Comparison of ENCODE assay signal across 9 cellular contexts in genomic region chr10:77163670-77164348, GRCh38.
DNase-seq lines count a peak whose midpoint lies in the region; ATAC-seq and TF ChIP-seq lines count a peak whose summit lies in the region.
"Had no signal": no experiment of that assay in that cellular context is flagged by ENCODE, and none has a peak within 500 bp of the region (broad histone marks: within the 10 kb centered on the region; RNA-seq: fewer than 3 reads in every experiment).

No MANE protein-coding gene starts in this region.

- no peak overlapping the region for H3K27ac ChIP-seq in lower lobe of right lung
- H3K27ac ChIP-seq in aorta (ENCODE audit: low read depth in 1 of 2, low read length in 2 of 2), result peak overlapping the region; percentile 72 to 94

- H3K27me3 ChIP-seq in lower lobe of right lung (ENCODE audit: low read depth), result no peaks in the 10 kb centered on the region
- H3K27me3 ChIP-seq in aorta (ENCODE audit: control insufficient read depth in 1 of 2, insufficient read depth in 2 of 2, low read length in 1 of 2), result no peaks in the 10 kb centered on the region

- no peak for DNase-seq in left ventricle myocardium superior
- DNase-seq in Right ventricle myocardium superior, result no peak
- peak; percentile 86 for DNase-seq in astrocyte of the hippocampus (ENCODE audit: low read depth, low spot score)
- DNase-seq in lower lobe of right lung, result no peak
- DNase-seq in aorta, result peak; percentile 69 to 75
- no peak for DNase-seq in middle frontal gyrus (ENCODE audit: extremely low spot score, low spot score)
- no peak for DNase-seq in activated naive CD4-positive, alpha-beta T cell treated with Interleukin-2 at 50 U/mL for 16 hours
- no peak for DNase-seq in pons (ENCODE audit: low spot score)
- DNase-seq: CD4-positive, alpha-beta memory T cell had no signal

- H3K4me1 ChIP-seq in lower lobe of right lung, result no peaks in the 10 kb centered on the region
- peaks cover 7 to 20% of the 10 kb centered on the region in 2 donors for H3K4me1 ChIP-seq in aorta (ENCODE audit: control insufficient read depth in 1 of 2, insufficient read depth in 2 of 2, low read length in 2 of 2)

- no peak for TF ChIP-seq CTCF in lower lobe of right lung (IDR thresholded peaks at IDR 0.05)

- no peak overlapping the region for H3K4me3 ChIP-seq in lower lobe of right lung
- H3K4me3 ChIP-seq in aorta (ENCODE audit: low read length in 2 of 2), result no peak overlapping the region

- H3K36me3 ChIP-seq in lower lobe of right lung (no peaks in the 10 kb centered on the region), aorta (ENCODE audit: control insufficient read depth in 1 of 2, insufficient read depth in 2 of 2, low read length in 1 of 2) (no peaks in the 10 kb centered on the region)

- intact Hi-C loops in left ventricle myocardium superior (cut with micrococcal nuclease), result loop anchor here (10.0 kb wide), 1 partner anchor 551 kb away; no protein-coding TSS in a partner anchor
- intact Hi-C loops in Right ventricle myocardium superior (cut with DNase I), result loop anchor here (2.0 kb wide), 1 partner anchor 481 kb away; no protein-coding TSS in a partner anchor
- intact Hi-C loops in lower lobe of right lung (cut with DNase I), result no loop called here
- intact Hi-C loops in aorta (cut with DNase I), result no loop called here

- ATAC-seq in left ventricle myocardium superior (peak; percentile 41), Right ventricle myocardium superior (ENCODE audit: poor library complexity) (no peak), lower lobe of right lung (peak; percentile 28 to 36), aorta (ENCODE audit: low FRiP score) (peak; percentile 55)

- H3K9me3 ChIP-seq in lower lobe of right lung (no peaks in the 10 kb centered on the region), aorta (ENCODE audit: control insufficient read depth, low read length) (no peaks in the 10 kb centered on the region)

- 56 to 61% methylated on average over 4 of the region's 4 CpGs for WGBS in aorta, 2 donors

Comparison
In these comparisons a context has a peak if more than half of its experiments do, and no peak if none do; other contexts are left out.
1. DNase-seq: peak in astrocyte of the hippocampus (single experiment) and aorta (2 of 2); none in left ventricle myocardium superior (single experiment), Right ventricle myocardium superior (single experiment), lower lobe of right lung (single experiment), middle frontal gyrus (single experiment), activated naive CD4-positive, alpha-beta T cell treated with Interleukin-2 at 50 U/mL for 16 hours (single experiment) and pons (single experiment).
2. intact Hi-C loops: an anchor here in left ventricle myocardium superior (10.0 kb wide) and Right ventricle myocardium superior (2.0 kb wide); none called in lower lobe of right lung and aorta.